10 cellular contexts compared by ENCODE assay signal in the genomic region with DNA sequence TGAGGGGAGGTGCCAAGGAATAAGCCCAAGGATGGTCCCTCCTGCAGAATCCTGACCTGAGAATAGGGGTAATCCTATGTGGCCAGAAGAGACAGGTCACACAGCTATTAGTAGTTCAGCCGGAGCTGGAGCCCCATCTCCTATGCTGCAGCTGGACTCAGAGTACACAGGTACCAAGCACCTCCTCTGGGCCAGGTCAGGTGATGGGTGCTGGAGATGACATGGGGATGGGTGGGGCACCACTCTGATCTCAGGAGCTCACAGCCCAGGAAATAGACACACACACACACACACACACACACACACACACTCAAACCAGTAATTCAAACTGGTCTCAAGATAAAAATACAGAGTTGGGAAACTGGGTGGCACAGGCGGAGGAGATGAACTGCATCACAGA. TPM values are rescaled to one million over a fixed set of nuclear protein-coding genes. Genes with fewer than 3 reads are reported as not detected.
DNase-seq lines count a peak whose midpoint lies in the region; ATAC-seq and TF ChIP-seq lines count a peak whose summit lies in the region.
"Had no signal": no experiment of that assay in that cellular context is flagged by ENCODE, and none has a peak within 500 bp of the region (broad histone marks: within the 10 kb centered on the region; RNA-seq: fewer than 3 reads in every experiment).

No MANE protein-coding gene starts in this region.

- intact Hi-C loops in activated naive CD4-positive, alpha-beta T cell treated with anti-CD3 and anti-CD28 coated beads for 36 hours (cut with micrococcal nuclease): loop anchor here (2.0 kb wide), 1 partner anchor 54 kb away; a partner anchor contains a TSS
- intact Hi-C loops in posterior vena cava (cut with DNase I): no loop called here

- no peaks in the 10 kb centered on the region for H3K27me3 Mint-ChIP-seq in activated naive CD4-positive, alpha-beta T cell treated with anti-CD3 and anti-CD28 coated beads for 36 hours (ENCODE audit: low read depth)
- H3K27me3 Mint-ChIP-seq in chondrocyte (ENCODE audit: low read depth) (no peaks in the 10 kb centered on the region), WTC11 (ENCODE audit: low read depth) (peaks cover 3% of the 10 kb centered on the region)

- H3K36me3 ChIP-seq in WERI-Rb-1: no peaks in the 10 kb centered on the region

- no peaks in the 10 kb centered on the region for H3K9me3 ChIP-seq in WERI-Rb-1 (ENCODE audit: severe bottlenecking)

- no peak for ATAC-seq in WTC11
- no peak for ATAC-seq in HG03025 (IDR thresholded peaks at IDR 0.05; ENCODE audit: low FRiP score, unreplicated experiment)

- CTCF ChIA-PET in activated naive CD4-positive, alpha-beta T cell treated with anti-CD3 and anti-CD28 coated beads for 36 hours (lab: Charles Lee): no interaction called here
- CTCF ChIA-PET in WTC11 (lab: Charles Lee): interaction anchor here (0.8 kb wide), 1 partner anchor 21 kb away, joined by 3 read pairs; no protein-coding TSS in a partner anchor

- DNase-seq in activated naive CD4-positive, alpha-beta T cell treated with anti-CD3 and anti-CD28 coated beads for 36 hours: peak; percentile 65
- no peak for DNase-seq in activated naive CD4-positive, alpha-beta T cell treated with anti-CD3 and anti-CD28 coated beads, Interleukin-2, amount 50 U/mL, for 16 hours
- DNase-seq in WERI-Rb-1: peak; percentile 41
- peak; percentile 54 for DNase-seq in chondrocyte (ENCODE audit: low spot score)
- DNase-seq in posterior vena cava (ENCODE audit: low spot score): peak; percentile 36
- no peak for DNase-seq in WTC11 (ENCODE audit: low spot score)
- no peak for DNase-seq in NCI-H1048 (lab: John Stamatoyannopoulos, UW)
- DNase-seq: IMR-90, kidney glomerular epithelial cell had no signal

- H3K4me3 ChIP-seq in WERI-Rb-1 (ENCODE audit: low read depth, low read length): no peak overlapping the region

- no peaks in the 10 kb centered on the region for H3K36me3 Mint-ChIP-seq in activated naive CD4-positive, alpha-beta T cell treated with anti-CD3 and anti-CD28 coated beads for 36 hours (ENCODE audit: low read depth)
- H3K36me3 Mint-ChIP-seq in chondrocyte (ENCODE audit: low read depth) (no peaks in the 10 kb centered on the region), WTC11 (no peaks in the 10 kb centered on the region)

- TF ChIP-seq CTCF in WERI-Rb-1 (IDR thresholded peaks at IDR 0.05; ENCODE audit: low read depth, low read length) (no peak), chondrocyte (IDR thresholded peaks at IDR 0.05) (no peak), WTC11 (IDR thresholded peaks at IDR 0.05) (no peak)

- no peak overlapping the region for H3K4me3 Mint-ChIP-seq in activated naive CD4-positive, alpha-beta T cell treated with anti-CD3 and anti-CD28 coated beads for 36 hours
- H3K4me3 Mint-ChIP-seq in chondrocyte (ENCODE audit: unreplicated experiment) (no peak overlapping the region), WTC11 (no peak overlapping the region)

- H3K27ac Mint-ChIP-seq in activated naive CD4-positive, alpha-beta T cell treated with anti-CD3 and anti-CD28 coated beads for 36 hours: peak overlapping the region; percentile 27
- H3K27ac Mint-ChIP-seq in chondrocyte (ENCODE audit: unreplicated experiment) (no peak overlapping the region), WTC11 (no peak overlapping the region)

- H3K9me3 Mint-ChIP-seq in activated naive CD4-positive, alpha-beta T cell treated with anti-CD3 and anti-CD28 coated beads for 36 hours: no peaks in the 10 kb centered on the region
- H3K9me3 Mint-ChIP-seq in chondrocyte (ENCODE audit: low read depth) (no peaks in the 10 kb centered on the region), WTC11 (no peaks in the 10 kb centered on the region)

- POLR2A ChIA-PET in WTC11 (lab: Charles Lee): interaction anchor here (1.4 kb wide), 1 partner anchor 16 kb away, joined by 4 read pairs; no protein-coding TSS in a partner anchor

- H3K27ac ChIP-seq in WERI-Rb-1: no peak overlapping the region

- H3K27me3 ChIP-seq in WERI-Rb-1 (ENCODE audit: insufficient read depth, low read depth, severe bottlenecking): no peaks in the 10 kb centered on the region

- peaks cover 45% of the 10 kb centered on the region for H3K4me1 Mint-ChIP-seq in activated naive CD4-positive, alpha-beta T cell treated with anti-CD3 and anti-CD28 coated beads for 36 hours (ENCODE audit: low read depth)
- H3K4me1 Mint-ChIP-seq in chondrocyte (ENCODE audit: low read depth): peaks cover 5% of the 10 kb centered on the region
- H3K4me1 Mint-ChIP-seq in WTC11: peaks cover 67% of the 10 kb centered on the region

TF ChIP-seq in WTC11, 78 proteins besides CTCF, POLR2A, EP300 and RAD21:
- no peak for TF ChIP-seq NFATC4 (CRISPR knock-in tag; IDR thresholded peaks at IDR 0.05)
- TF ChIP-seq GTF2I (CRISPR knock-in tag; conservative IDR thresholded peaks at IDR 0.05): no peak
- TF ChIP-seq GABPB1 (CRISPR knock-in tag; IDR thresholded peaks at IDR 0.05): no peak
- TF ChIP-seq, protein P1, sequence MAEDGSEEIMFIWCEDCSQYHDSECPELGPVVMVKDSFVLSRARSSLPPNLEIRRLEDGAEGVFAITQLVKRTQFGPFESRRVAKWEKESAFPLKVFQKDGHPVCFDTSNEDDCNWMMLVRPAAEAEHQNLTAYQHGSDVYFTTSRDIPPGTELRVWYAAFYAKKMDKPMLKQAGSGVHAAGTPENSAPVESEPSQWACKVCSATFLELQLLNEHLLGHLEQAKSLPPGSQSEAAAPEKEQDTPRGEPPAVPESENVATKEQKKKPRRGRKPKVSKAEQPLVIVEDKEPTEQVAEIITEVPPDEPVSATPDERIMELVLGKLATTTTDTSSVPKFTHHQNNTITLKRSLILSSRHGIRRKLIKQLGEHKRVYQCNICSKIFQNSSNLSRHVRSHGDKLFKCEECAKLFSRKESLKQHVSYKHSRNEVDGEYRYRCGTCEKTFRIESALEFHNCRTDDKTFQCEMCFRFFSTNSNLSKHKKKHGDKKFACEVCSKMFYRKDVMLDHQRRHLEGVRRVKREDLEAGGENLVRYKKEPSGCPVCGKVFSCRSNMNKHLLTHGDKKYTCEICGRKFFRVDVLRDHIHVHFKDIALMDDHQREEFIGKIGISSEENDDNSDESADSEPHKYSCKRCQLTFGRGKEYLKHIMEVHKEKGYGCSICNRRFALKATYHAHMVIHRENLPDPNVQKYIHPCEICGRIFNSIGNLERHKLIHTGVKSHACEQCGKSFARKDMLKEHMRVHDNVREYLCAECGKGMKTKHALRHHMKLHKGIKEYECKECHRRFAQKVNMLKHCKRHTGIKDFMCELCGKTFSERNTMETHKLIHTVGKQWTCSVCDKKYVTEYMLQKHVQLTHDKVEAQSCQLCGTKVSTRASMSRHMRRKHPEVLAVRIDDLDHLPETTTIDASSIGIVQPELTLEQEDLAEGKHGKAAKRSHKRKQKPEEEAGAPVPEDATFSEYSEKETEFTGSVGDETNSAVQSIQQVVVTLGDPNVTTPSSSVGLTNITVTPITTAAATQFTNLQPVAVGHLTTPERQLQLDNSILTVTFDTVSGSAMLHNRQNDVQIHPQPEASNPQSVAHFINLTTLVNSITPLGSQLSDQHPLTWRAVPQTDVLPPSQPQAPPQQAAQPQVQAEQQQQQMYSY (CRISPR knock-in tag; IDR thresholded peaks at IDR 0.05): no peak
- TF ChIP-seq ZNF219 (CRISPR knock-in tag; IDR thresholded peaks at IDR 0.05; ENCODE audit: borderline replicate concordance): no peak
- TF ChIP-seq, protein P2, sequence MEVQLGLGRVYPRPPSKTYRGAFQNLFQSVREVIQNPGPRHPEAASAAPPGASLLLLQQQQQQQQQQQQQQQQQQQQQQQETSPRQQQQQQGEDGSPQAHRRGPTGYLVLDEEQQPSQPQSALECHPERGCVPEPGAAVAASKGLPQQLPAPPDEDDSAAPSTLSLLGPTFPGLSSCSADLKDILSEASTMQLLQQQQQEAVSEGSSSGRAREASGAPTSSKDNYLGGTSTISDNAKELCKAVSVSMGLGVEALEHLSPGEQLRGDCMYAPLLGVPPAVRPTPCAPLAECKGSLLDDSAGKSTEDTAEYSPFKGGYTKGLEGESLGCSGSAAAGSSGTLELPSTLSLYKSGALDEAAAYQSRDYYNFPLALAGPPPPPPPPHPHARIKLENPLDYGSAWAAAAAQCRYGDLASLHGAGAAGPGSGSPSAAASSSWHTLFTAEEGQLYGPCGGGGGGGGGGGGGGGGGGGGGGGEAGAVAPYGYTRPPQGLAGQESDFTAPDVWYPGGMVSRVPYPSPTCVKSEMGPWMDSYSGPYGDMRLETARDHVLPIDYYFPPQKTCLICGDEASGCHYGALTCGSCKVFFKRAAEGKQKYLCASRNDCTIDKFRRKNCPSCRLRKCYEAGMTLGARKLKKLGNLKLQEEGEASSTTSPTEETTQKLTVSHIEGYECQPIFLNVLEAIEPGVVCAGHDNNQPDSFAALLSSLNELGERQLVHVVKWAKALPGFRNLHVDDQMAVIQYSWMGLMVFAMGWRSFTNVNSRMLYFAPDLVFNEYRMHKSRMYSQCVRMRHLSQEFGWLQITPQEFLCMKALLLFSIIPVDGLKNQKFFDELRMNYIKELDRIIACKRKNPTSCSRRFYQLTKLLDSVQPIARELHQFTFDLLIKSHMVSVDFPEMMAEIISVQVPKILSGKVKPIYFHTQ (CRISPR knock-in tag; IDR thresholded peaks at IDR 0.05): no peak
- TF ChIP-seq CREM (CRISPR knock-in tag; IDR thresholded peaks at IDR 0.05): no peak

RNA-seq across cellular contexts. Expression of a gene that starts 54.2 kb away (rescaled TPM):
- 10 to 100 TPM; 55.0 to 58.3 TPM for total RNA-seq in activated naive CD4-positive, alpha-beta T cell treated with anti-CD3 and anti-CD28 coated beads for 36 hours
- total RNA-seq in chondrocyte (22.0 to 41.2 TPM (median 26.2 TPM) in 3 replicates), posterior vena cava (10 to 100 TPM; 41.8 to 56.1 TPM), WTC11 (2021) (98.8 to 115 TPM (median 105 TPM) in 3 replicates)

Comparison
In these comparisons a context has a peak if more than half of its experiments do, and no peak if none do; other contexts are left out.
1. DNase-seq: peak in activated naive CD4-positive, alpha-beta T cell treated with anti-CD3 and anti-CD28 coated beads for 36 hours (single experiment), WERI-Rb-1 (single experiment), chondrocyte (single experiment) and posterior vena cava (single experiment); none in activated naive CD4-positive, alpha-beta T cell treated with anti-CD3 and anti-CD28 coated beads, Interleukin-2, amount 50 U/mL, for 16 hours (single experiment), WTC11 (single experiment) and NCI-H1048 (single experiment).